1 cellular context compared by ENCODE assay signal in the genomic region with DNA sequence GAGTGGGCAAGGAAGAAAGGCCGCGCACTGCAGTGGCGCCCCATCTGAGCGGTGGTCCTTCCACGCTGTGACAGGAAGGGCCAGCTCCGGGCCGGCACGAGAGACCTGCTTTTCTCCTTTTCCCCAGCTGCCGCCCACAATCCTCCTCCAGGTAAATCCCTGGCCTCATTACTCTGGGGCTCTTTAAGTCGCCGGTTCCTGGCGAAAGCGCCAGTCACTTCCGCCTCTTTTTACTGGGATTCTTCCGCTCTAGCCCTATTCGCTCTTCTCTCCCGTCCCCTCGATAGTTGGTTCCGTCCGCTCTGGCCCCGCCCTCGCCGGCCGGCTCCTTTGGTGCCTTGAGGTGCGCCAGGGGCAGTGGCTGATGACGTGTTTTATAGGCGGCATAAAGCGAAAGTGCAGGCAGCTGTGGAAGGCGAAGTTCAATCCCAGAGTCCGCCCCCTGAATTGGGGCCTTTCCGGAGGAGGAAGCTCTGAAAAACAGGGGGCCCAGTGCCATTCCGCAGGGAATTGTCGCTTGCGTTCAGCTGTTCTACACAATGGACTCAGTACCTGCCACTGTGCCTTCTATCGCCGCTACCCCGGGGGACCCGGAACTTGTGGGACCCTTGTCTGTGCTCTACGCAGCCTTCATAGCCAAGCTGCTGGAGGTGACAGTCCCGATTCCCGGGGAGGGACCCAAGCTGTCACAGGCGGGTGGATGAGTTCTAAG.
A peak's percentile ranks its signal among the peaks of the same experiment; 100 is the strongest.
TF ChIP-seq lines count a peak whose summit lies in the region.

No MANE protein-coding gene starts in this region.

TF ChIP-seq in H1, 55 proteins besides CTCF, POLR2A, EP300 and RAD21 (continued from another document):
- TF ChIP-seq, protein P1, sequence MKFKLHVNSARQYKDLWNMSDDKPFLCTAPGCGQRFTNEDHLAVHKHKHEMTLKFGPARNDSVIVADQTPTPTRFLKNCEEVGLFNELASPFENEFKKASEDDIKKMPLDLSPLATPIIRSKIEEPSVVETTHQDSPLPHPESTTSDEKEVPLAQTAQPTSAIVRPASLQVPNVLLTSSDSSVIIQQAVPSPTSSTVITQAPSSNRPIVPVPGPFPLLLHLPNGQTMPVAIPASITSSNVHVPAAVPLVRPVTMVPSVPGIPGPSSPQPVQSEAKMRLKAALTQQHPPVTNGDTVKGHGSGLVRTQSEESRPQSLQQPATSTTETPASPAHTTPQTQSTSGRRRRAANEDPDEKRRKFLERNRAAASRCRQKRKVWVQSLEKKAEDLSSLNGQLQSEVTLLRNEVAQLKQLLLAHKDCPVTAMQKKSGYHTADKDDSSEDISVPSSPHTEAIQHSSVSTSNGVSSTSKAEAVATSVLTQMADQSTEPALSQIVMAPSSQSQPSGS (IDR thresholded peaks at IDR 0.05; ENCODE audit: low read length): no peak
- TF ChIP-seq TBP (IDR thresholded peaks at IDR 0.05; ENCODE audit: low read depth, low read length): peak; percentile 91
- TF ChIP-seq CHD2 (IDR thresholded peaks at IDR 0.05; ENCODE audit: low read length): peak; percentile 80
- 0 out of 2 replicates have a peak, but pooled peaks have one; percentile 32 for TF ChIP-seq GABPA (IDR thresholded peaks at IDR 0.05; ENCODE audit: borderline replicate concordance, insufficient read depth, low read length)
- TF ChIP-seq, protein P2, sequence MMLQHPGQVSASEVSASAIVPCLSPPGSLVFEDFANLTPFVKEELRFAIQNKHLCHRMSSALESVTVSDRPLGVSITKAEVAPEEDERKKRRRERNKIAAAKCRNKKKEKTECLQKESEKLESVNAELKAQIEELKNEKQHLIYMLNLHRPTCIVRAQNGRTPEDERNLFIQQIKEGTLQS (IDR thresholded peaks at IDR 0.05; ENCODE audit: insufficient read depth, low read depth, low read length): peak; percentile 95
- peak; percentile 20; the same call in 1 of the 2 replicates for TF ChIP-seq SP2 (IDR thresholded peaks at IDR 0.05; ENCODE audit: low read length)
- TF ChIP-seq CHD1 (IDR thresholded peaks at IDR 0.05; ENCODE audit: low read depth, low read length): peak; percentile 85
- peak; percentile 100 for TF ChIP-seq KDM4A (IDR thresholded peaks at IDR 0.05; ENCODE audit: low read depth, low read length, severe bottlenecking)
- TF ChIP-seq EGR1 (IDR thresholded peaks at IDR 0.05; ENCODE audit: borderline replicate concordance, low read depth, low read length): peak; percentile 91
- TF ChIP-seq CREB1 (IDR thresholded peaks at IDR 0.05): peak; percentile 98
- TF ChIP-seq CTBP2 (IDR thresholded peaks at IDR 0.05; ENCODE audit: borderline replicate concordance, insufficient read depth, insufficient read length, low read length): no peak
- TF ChIP-seq SAP30 (IDR thresholded peaks at IDR 0.05; ENCODE audit: insufficient read depth, insufficient replicate concordance, low read length): peak; percentile 95
- TF ChIP-seq TAF7 (optimal IDR thresholded peaks at IDR 0.05; ENCODE audit: borderline replicate concordance, low read depth, low read length): peak; percentile 77
- TF ChIP-seq TEAD4 (IDR thresholded peaks at IDR 0.05; ENCODE audit: low read depth, low read length): no peak
- TF ChIP-seq RFX5 (IDR thresholded peaks at IDR 0.05; ENCODE audit: borderline replicate concordance, low read depth, low read length): no peak
- TF ChIP-seq BCL11A (IDR thresholded peaks at IDR 0.05; ENCODE audit: low read depth in 2 of 2, low read length in 2 of 2): no peak
- no peak for TF ChIP-seq FOSL1 (IDR thresholded peaks at IDR 0.05; ENCODE audit: insufficient read depth, low read depth, low read length)
- TF ChIP-seq SP1 (IDR thresholded peaks at IDR 0.05; ENCODE audit: low read depth, low read length): peak; percentile 74; the same call in 1 of the 2 replicates
- TF ChIP-seq BRCA1 (IDR thresholded peaks at IDR 0.05; ENCODE audit: low read depth, low read length): no peak
- peak; percentile 35; the same call in 1 of the 2 replicates for TF ChIP-seq SIX5 (IDR thresholded peaks at IDR 0.05; ENCODE audit: low read depth, low read length)
- TF ChIP-seq, protein P3, sequence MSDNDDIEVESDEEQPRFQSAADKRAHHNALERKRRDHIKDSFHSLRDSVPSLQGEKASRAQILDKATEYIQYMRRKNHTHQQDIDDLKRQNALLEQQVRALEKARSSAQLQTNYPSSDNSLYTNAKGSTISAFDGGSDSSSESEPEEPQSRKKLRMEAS (IDR thresholded peaks at IDR 0.05): peak; percentile 47; the same call in 1 of the 2 replicates
- TF ChIP-seq SP4 (IDR thresholded peaks at IDR 0.05; ENCODE audit: low read length): peak; percentile 68
- TF ChIP-seq JUND (IDR thresholded peaks at IDR 0.05; ENCODE audit: low read length): peak; percentile 89
- peak; percentile 79 for TF ChIP-seq SIRT6 (IDR thresholded peaks at IDR 0.05; ENCODE audit: low read length)
- TF ChIP-seq CEBPB (IDR thresholded peaks at IDR 0.05; ENCODE audit: low read depth, low read length): no peak
- peak; percentile 88 for TF ChIP-seq SRF (IDR thresholded peaks at IDR 0.05; ENCODE audit: low read depth, low read length)
- peak; percentile 89 for TF ChIP-seq KDM5A (IDR thresholded peaks at IDR 0.05; ENCODE audit: low read length)
- peak; percentile 6; the same call in 1 of the 2 replicates for TF ChIP-seq MAFK (IDR thresholded peaks at IDR 0.05; ENCODE audit: low read depth, low read length)
- TF ChIP-seq POLR2AphosphoS5 (IDR thresholded peaks at IDR 0.05; ENCODE audit: low read depth, low read length): peak; percentile 79
- TF ChIP-seq SIN3A (conservative IDR thresholded peaks at IDR 0.05 in 1 of 2, IDR thresholded peaks at IDR 0.05 in 1 of 2; ENCODE audit: low read depth in 1 of 2, low read length in 2 of 2): peak; percentile 75 to 97; a peak in 2 of 4 replicates
- peak; percentile 96 for TF ChIP-seq TAF1 (IDR thresholded peaks at IDR 0.05; ENCODE audit: low read depth, low read length)
